Comparison of ENCODE assay signal across 1 cellular context in genomic region chr15:93358171-93359036, GRCh38.
TF ChIP-seq lines count a peak whose summit lies in the region.

No MANE protein-coding gene starts in this region.

TF ChIP-seq in GM23338, 12 proteins besides CTCF, POLR2A, EP300 and RAD21 (continued from another document):
- TF ChIP-seq ZNF462 (CRISPR knock-in tag; IDR thresholded peaks at IDR 0.05) (no peak), ETS1 (IDR thresholded peaks at IDR 0.05) (no peak), ZNF114 (CRISPR knock-in tag; IDR thresholded peaks at IDR 0.05) (no peak), NANOG (IDR thresholded peaks at IDR 0.05; ENCODE audit: borderline replicate concordance) (no peak), STAT1 (IDR thresholded peaks at IDR 0.05; ENCODE audit: unreplicated experiment) (no peak), JUNB (IDR thresholded peaks at IDR 0.05; ENCODE audit: unreplicated experiment) (no peak), REST (IDR thresholded peaks at IDR 0.05; ENCODE audit: unreplicated experiment) (no peak), ZNF331 (CRISPR knock-in tag; IDR thresholded peaks at IDR 0.05; ENCODE audit: low read depth) (no peak)
